ENCODE assay signal across 8 cellular contexts in the genomic region with DNA sequence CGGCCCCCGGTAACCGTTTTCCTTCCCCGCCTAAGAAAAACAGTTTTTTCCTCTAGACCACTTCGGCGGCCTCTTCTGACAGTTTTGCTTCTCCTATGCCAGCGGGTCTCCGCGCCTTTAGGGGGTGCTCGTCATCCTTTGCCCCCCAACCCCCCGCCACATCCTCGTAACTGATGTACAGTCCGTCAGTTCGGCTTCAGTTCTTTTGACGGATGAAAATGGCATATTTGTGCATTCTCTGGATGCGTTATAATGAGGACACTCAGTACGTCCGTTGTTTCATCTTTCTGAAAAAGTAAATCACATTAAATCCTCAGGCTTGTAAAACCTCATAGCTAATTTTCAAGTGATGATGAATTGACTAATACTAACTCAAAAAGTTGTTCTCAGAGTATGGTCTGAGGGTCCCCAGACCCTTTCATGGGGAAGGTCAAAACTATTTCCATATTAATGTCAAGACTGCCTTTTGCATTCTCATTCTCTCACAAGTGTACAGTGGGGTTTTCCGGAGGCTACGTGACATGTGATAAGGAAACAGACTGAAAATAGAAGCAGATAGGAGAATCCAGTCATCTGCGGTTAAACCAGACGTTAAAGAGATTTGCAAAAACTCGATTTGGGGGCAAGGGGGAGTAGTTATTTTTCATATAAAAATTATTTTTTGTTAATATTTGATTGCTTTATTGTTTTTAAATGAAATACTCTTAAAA. TPM values are rescaled to one million over a fixed set of nuclear protein-coding genes. Genes with fewer than 3 reads are reported as not detected.
DNase-seq lines count a peak whose midpoint lies in the region; ATAC-seq and TF ChIP-seq lines count a peak whose summit lies in the region.

No MANE protein-coding gene starts in this region.

- TF ChIP-seq CTCF in epithelial cell of proximal tubule (conservative IDR thresholded peaks at IDR 0.05; ENCODE audit: low read depth, low read length) (peak; percentile 36), natural killer cell (IDR thresholded peaks at IDR 0.05) (no peak), uterus (IDR thresholded peaks at IDR 0.05) (peak in 1 of 4 experiments; percentile 15)

- H3K36me3 ChIP-seq in Karpas-422 (ENCODE audit: insufficient read depth, low read length) (peaks cover 14% of the 10 kb centered on the region), uterus (no peaks in the 10 kb centered on the region)

- H3K4me3 ChIP-seq in Karpas-422 (ENCODE audit: low read length) = peak overlapping the region; percentile 84
- H3K4me3 ChIP-seq in epithelial cell of proximal tubule (ENCODE audit: low read depth, low read length) = peak overlapping the region; percentile 82
- H3K4me3 ChIP-seq in uterus = peak overlapping the region; percentile 72 to 74

- peak overlapping the region; percentile 97 for H2AFZ ChIP-seq in Karpas-422 (ENCODE audit: low read length)

- H3K27ac ChIP-seq in Karpas-422 (ENCODE audit: low read length) (peak overlapping the region; percentile 70), uterus (peak overlapping the region; percentile 91 to 98)

- peak; percentile 40 for DNase-seq in NCI-H1694 treated with DMSO at 0.1 percent for 48 hours (lab: John Stamatoyannopoulos, UW)
- DNase-seq in NCI-H1694 (lab: John Stamatoyannopoulos, UW) = no peak
- peak; percentile 88 for DNase-seq in Karpas-422
- DNase-seq in activated CD4-positive, alpha-beta T cell treated with anti-CD3 and anti-CD28 coated beads, Interleukin-2, amount 10 ng/mL, durations not matched to agents 24 days and 14 days = peak; percentile 85
- no peak for DNase-seq in epithelial cell of proximal tubule (ENCODE audit: low read depth)
- no peak for DNase-seq in natural killer cell
- no peak for DNase-seq in uterus

- peak overlapping the region; percentile 86 for H3K9ac ChIP-seq in Karpas-422 (ENCODE audit: low read length)

- H3K79me2 ChIP-seq in Karpas-422 (ENCODE audit: low read length) = peaks cover 41% of the 10 kb centered on the region

- peak overlapping the region; percentile 89 for H3K4me2 ChIP-seq in Karpas-422 (ENCODE audit: low read depth, low read length, poor library complexity, severe bottlenecking)

- H3K4me1 Mint-ChIP-seq in activated CD4-positive, alpha-beta T cell treated with anti-CD3 and anti-CD28 coated beads, Interleukin-2, amount 10 ng/mL, durations not matched to agents 24 days and 14 days = peaks cover 37% of the 10 kb centered on the region
- H3K4me1 Mint-ChIP-seq in natural killer cell = peaks cover 37 to 49% of the 10 kb centered on the region in 2 donors

- H3K4me3 Mint-ChIP-seq in activated CD4-positive, alpha-beta T cell treated with anti-CD3 and anti-CD28 coated beads, Interleukin-2, amount 10 ng/mL, durations not matched to agents 24 days and 14 days = peak overlapping the region; percentile 100
- H3K4me3 Mint-ChIP-seq in natural killer cell = peak overlapping the region; percentile 98

- H3K9me3 ChIP-seq in Karpas-422 (ENCODE audit: low read length) (no peaks in the 10 kb centered on the region), uterus (no peaks in the 10 kb centered on the region)

- peaks cover 29% of the 10 kb centered on the region for H3K36me3 Mint-ChIP-seq in activated CD4-positive, alpha-beta T cell treated with anti-CD3 and anti-CD28 coated beads, Interleukin-2, amount 10 ng/mL, durations not matched to agents 24 days and 14 days (ENCODE audit: low read depth)
- no peaks in the 10 kb centered on the region for H3K36me3 Mint-ChIP-seq in natural killer cell

- TF ChIP-seq POLR2A in uterus (IDR thresholded peaks at IDR 0.05) = no peak

- ATAC-seq in GM21619 (IDR thresholded peaks at IDR 0.05; ENCODE audit: unreplicated experiment) = peak; percentile 21
- ATAC-seq in natural killer cell = peak; percentile 10 to 16 (median 14)

- H3K4me1 ChIP-seq in Karpas-422 (ENCODE audit: low read length) (peaks cover 41% of the 10 kb centered on the region), uterus (peaks cover 0 to 6% of the 10 kb centered on the region in 2 donors)

- H3K27ac Mint-ChIP-seq in activated CD4-positive, alpha-beta T cell treated with anti-CD3 and anti-CD28 coated beads, Interleukin-2, amount 10 ng/mL, durations not matched to agents 24 days and 14 days = peak overlapping the region; percentile 100
- H3K27ac Mint-ChIP-seq in natural killer cell = peak overlapping the region; percentile 96 to 99

- no peaks in the 10 kb centered on the region for H3K9me2 ChIP-seq in Karpas-422 (replicated peaks; ENCODE audit: insufficient read depth, low read length)

- no peaks in the 10 kb centered on the region for H3K9me3 Mint-ChIP-seq in activated CD4-positive, alpha-beta T cell treated with anti-CD3 and anti-CD28 coated beads, Interleukin-2, amount 10 ng/mL, durations not matched to agents 24 days and 14 days
- H3K9me3 Mint-ChIP-seq in natural killer cell = no peaks in the 10 kb centered on the region

- no peaks in the 10 kb centered on the region for H3K27me3 Mint-ChIP-seq in activated CD4-positive, alpha-beta T cell treated with anti-CD3 and anti-CD28 coated beads, Interleukin-2, amount 10 ng/mL, durations not matched to agents 24 days and 14 days
- no peaks in the 10 kb centered on the region for H3K27me3 Mint-ChIP-seq in natural killer cell (ENCODE audit: low read depth in 2 of 2)

- intact Hi-C loops in activated CD4-positive, alpha-beta T cell treated with anti-CD3 and anti-CD28 coated beads, Interleukin-2, amount 10 ng/mL, durations not matched to agents 24 days and 14 days (cut with micrococcal nuclease) = loop anchor here (1.0 to 5.0 kb wide), 6 partner anchors 55 to 693 kb away; a partner anchor contains a TSS
- intact Hi-C loops in natural killer cell (cut with micrococcal nuclease) = loop anchor here (2.0 kb wide), 2 partner anchors 73 to 501 kb away; no protein-coding TSS in a partner anchor
- intact Hi-C loops in uterus (cut with DNase I; ENCODE audit: low total_unique reads) = no loop called here

- peaks cover 29% of the 10 kb centered on the region for H4K20me1 ChIP-seq in Karpas-422 (ENCODE audit: insufficient read depth, low read depth, low read length)

- no peaks in the 10 kb centered on the region for H3K27me3 ChIP-seq in Karpas-422 (ENCODE audit: low read length)
- H3K27me3 ChIP-seq in uterus = no peaks in the 10 kb centered on the region

RNA-seq across cellular contexts. Expression of a gene that starts 0.8 kb away (rescaled TPM):
- 391 and 401 TPM in 2 replicates for total RNA-seq in Karpas-422 (2014; rRNA removed; shearing (Covaris generic); ENCODE audit: low replicate concordance)
- 652 and 689 TPM in 2 replicates for total RNA-seq in activated CD4-positive, alpha-beta T cell treated with anti-CD3 and anti-CD28 coated beads, Interleukin-2, amount 10 ng/mL, durations not matched to agents 24 days and 14 days
- 393 and 473 TPM in 2 replicates for total RNA-seq in epithelial cell of proximal tubule
- total RNA-seq in natural killer cell = 100 to 1,000 TPM; 264 to 431 (median 286) TPM
- 100 to 1,000 TPM; 175 to 544 (median 399) TPM for total RNA-seq in uterus

RNA-seq across cellular contexts. Expression of a gene that starts 53.7 kb away (rescaled TPM):
- total RNA-seq in Karpas-422 (2014; rRNA removed; shearing (Covaris generic); ENCODE audit: low replicate concordance) = 10.5 and 11.3 TPM in 2 replicates
- total RNA-seq in activated CD4-positive, alpha-beta T cell treated with anti-CD3 and anti-CD28 coated beads, Interleukin-2, amount 10 ng/mL, durations not matched to agents 24 days and 14 days = 59.6 and 60.7 TPM in 2 replicates
- total RNA-seq in epithelial cell of proximal tubule (74.3 and 89.0 TPM in 2 replicates), natural killer cell (10 to 100 TPM; 11.1 to 24.0 (median 19.1) TPM), uterus (10 to 100 TPM in 1 of 4 donors, 1 to 10 TPM in 2, under 1 TPM in 1; 0.59 to 34.8 (median 6.7) TPM)

Comparison
In these comparisons a context has a peak if more than half of its experiments do, and no peak if none do; other contexts are left out.
1. DNase-seq: peak in NCI-H1694 treated with DMSO at 0.1 percent for 48 hours (single experiment), Karpas-422 (single experiment) and activated CD4-positive, alpha-beta T cell treated with anti-CD3 and anti-CD28 coated beads, Interleukin-2, amount 10 ng/mL, durations not matched to agents 24 days and 14 days (single experiment); none in NCI-H1694 (single experiment), epithelial cell of proximal tubule (single experiment), natural killer cell (single experiment) and uterus (0 of 2).
2. Peak in every context shown above with its lines, with median percentiles within 50 percentile points of each other: H3K4me3 ChIP-seq.